ENCODE assay signal across 14 cellular contexts in the genomic region with DNA sequence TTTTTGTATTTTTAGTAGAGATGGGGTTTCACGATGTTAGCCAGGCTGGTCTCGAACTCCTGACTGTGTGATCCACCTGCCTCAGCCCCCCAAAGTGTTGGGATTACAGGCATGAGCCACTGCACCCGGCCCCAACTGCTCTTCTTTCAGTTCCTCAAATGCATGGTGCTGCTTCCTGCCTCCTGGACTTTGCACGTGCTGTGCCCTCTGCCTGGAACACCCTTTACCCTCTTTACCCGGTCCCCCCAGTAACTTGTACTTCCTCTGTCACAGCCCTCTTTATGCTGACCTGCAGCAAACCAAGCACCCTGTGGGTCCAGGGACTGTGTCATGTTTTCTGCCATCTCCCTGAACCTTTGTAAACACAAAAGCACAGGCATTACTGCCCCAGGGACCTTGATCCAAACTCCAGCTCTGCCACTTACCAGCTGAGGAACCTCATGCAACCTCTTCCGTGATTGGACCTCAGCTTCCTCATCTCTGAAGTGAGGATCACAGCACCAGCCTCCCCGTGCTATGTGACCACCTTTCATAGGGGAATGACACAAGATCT. TPM values are rescaled to one million over a fixed set of nuclear protein-coding genes. Genes with fewer than 3 reads are reported as not detected.
DNase-seq lines count a peak whose midpoint lies in the region; ATAC-seq and TF ChIP-seq lines count a peak whose summit lies in the region.
"Had no signal": no experiment of that assay in that cellular context is flagged by ENCODE, and none has a peak within 500 bp of the region (broad histone marks: within the 10 kb centered on the region; RNA-seq: fewer than 3 reads in every experiment).

No MANE protein-coding gene starts in this region.

- TF ChIP-seq POLR2A in right lobe of liver (IDR thresholded peaks at IDR 0.05): no peak

- H3K27ac Mint-ChIP-seq in stimulated activated naive CD8-positive, alpha-beta T cell treated with anti-CD3 and anti-CD28 coated beads, Interleukin-15, Interleukin-2, amounts not matched to agents 100 ng/mL and 50 ng/mL, for 24 hours: peak overlapping the region; percentile 64
- peak overlapping the region; percentile 49 for H3K27ac Mint-ChIP-seq in T-helper 17 cell

- DNase-seq in stimulated activated naive CD8-positive, alpha-beta T cell treated with anti-CD3 and anti-CD28 coated beads, Interleukin-15, Interleukin-2, amounts not matched to agents 100 U/mL and 50 U/mL, for 24 hours: no peak
- DNase-seq in T-helper 17 cell (no peak), right lobe of liver (peak; percentile 43 to 71 (median 70)), omental fat pad (ENCODE audit: low spot score) (no peak), COLO829 (ENCODE audit: low spot score) (no peak), HuH-7.5 (ENCODE audit: low spot score) (no peak)
- DNase-seq: activated naive CD4-positive, alpha-beta T cell treated with Interleukin-2 at 50 U/mL for 16 hours; glutamatergic neuron; kidney glomerular epithelial cell; stimulated activated CD4-positive, alpha-beta T cell treated with anti-CD3 and anti-CD28 coated beads, Interleukin-15, amount 100 ng/mL, for 24 hours; T-helper 1 cell had no signal

- peaks cover 31% of the 10 kb centered on the region for H3K4me1 Mint-ChIP-seq in stimulated activated naive CD8-positive, alpha-beta T cell treated with anti-CD3 and anti-CD28 coated beads, Interleukin-15, Interleukin-2, amounts not matched to agents 100 ng/mL and 50 ng/mL, for 24 hours (ENCODE audit: low read depth)
- H3K4me1 Mint-ChIP-seq in T-helper 17 cell: peaks cover 24% of the 10 kb centered on the region

- no peaks in the 10 kb centered on the region for H3K27me3 ChIP-seq in right lobe of liver

- TF ChIP-seq CTCF in right lobe of liver (IDR thresholded peaks at IDR 0.05): no peak
- TF ChIP-seq CTCF in omental fat pad (IDR thresholded peaks at IDR 0.05): no peak

- no peak for ATAC-seq in stimulated activated naive CD8-positive, alpha-beta T cell treated with anti-CD3 and anti-CD28 coated beads, Interleukin-15, Interleukin-2, amounts not matched to agents 100 U/mL and 50 U/mL, for 24 hours
- ATAC-seq in T-helper 17 cell: no peak
- peak in 3 of 4 donors; percentile 0 to 42 (median 4) for ATAC-seq in right lobe of liver
- no peak for ATAC-seq in HG02884 (IDR thresholded peaks at IDR 0.05; ENCODE audit: unreplicated experiment)
- ATAC-seq in omental fat pad (ENCODE audit: low FRiP score): no peak

- intact Hi-C loops in right lobe of liver (cut with DNase I): no loop called here

- no peaks in the 10 kb centered on the region for H3K9me3 Mint-ChIP-seq in stimulated activated naive CD8-positive, alpha-beta T cell treated with anti-CD3 and anti-CD28 coated beads, Interleukin-15, Interleukin-2, amounts not matched to agents 100 ng/mL and 50 ng/mL, for 24 hours

- peak overlapping the region in 2 of 3 donors; percentile 20 to 55 for H3K27ac ChIP-seq in right lobe of liver

- H3K27me3 Mint-ChIP-seq in stimulated activated naive CD8-positive, alpha-beta T cell treated with anti-CD3 and anti-CD28 coated beads, Interleukin-15, Interleukin-2, amounts not matched to agents 100 ng/mL and 50 ng/mL, for 24 hours: peaks cover 7% of the 10 kb centered on the region
- H3K27me3 Mint-ChIP-seq in T-helper 17 cell: peaks cover 7% of the 10 kb centered on the region

- H3K4me3 ChIP-seq in right lobe of liver: no peak overlapping the region

- H3K9me3 ChIP-seq in T-helper 17 cell (ENCODE audit: control insufficient read depth, low read length, poor library complexity, severe bottlenecking) (no peaks in the 10 kb centered on the region), right lobe of liver (no peaks in the 10 kb centered on the region)

- WGBS in right lobe of liver (ENCODE audit: insufficient coverage, low coverage, low lambda C conversion rate, missing lambda C conversion rate): 15% methylated on average over 5 of the region's 7 CpGs

- no peak overlapping the region for H3K4me3 Mint-ChIP-seq in stimulated activated naive CD8-positive, alpha-beta T cell treated with anti-CD3 and anti-CD28 coated beads, Interleukin-15, Interleukin-2, amounts not matched to agents 100 ng/mL and 50 ng/mL, for 24 hours
- no peak overlapping the region for H3K4me3 Mint-ChIP-seq in T-helper 17 cell

- H3K36me3 ChIP-seq in right lobe of liver: peaks cover 0 to 9% (median 2%) of the 10 kb centered on the region in 4 donors

- peaks cover 0 to 50% (median 19%) of the 10 kb centered on the region in 4 donors for H3K4me1 ChIP-seq in right lobe of liver

- peaks cover 5% of the 10 kb centered on the region for H3K36me3 Mint-ChIP-seq in stimulated activated naive CD8-positive, alpha-beta T cell treated with anti-CD3 and anti-CD28 coated beads, Interleukin-15, Interleukin-2, amounts not matched to agents 100 ng/mL and 50 ng/mL, for 24 hours (ENCODE audit: low read depth)
- peaks cover 5% of the 10 kb centered on the region for H3K36me3 Mint-ChIP-seq in T-helper 17 cell (ENCODE audit: low read depth)

RNA-seq across cellular contexts. Expression of gene BLVRB, which starts 3.8 kb away (rescaled TPM):
- total RNA-seq in T-helper 17 cell (1 to 10 TPM; 7.4 to 9.9 TPM), right lobe of liver (100 to 1,000 TPM; 127 to 326 (median 146) TPM), omental fat pad (100 to 1,000 TPM; 240 to 419 (median 329) TPM)

RNA-seq across cellular contexts. Expression of gene SPTBN4, which starts 5.1 kb away (rescaled TPM):
- total RNA-seq in T-helper 17 cell: under 1 TPM; 0.21 to 0.25 TPM
- total RNA-seq in right lobe of liver: 1 to 10 TPM in 1 of 6 experiments, under 1 TPM in 5; 0.44 to 1.6 (median 0.65) TPM
- 1 to 10 TPM; 1.4 to 3.2 (median 3.0) TPM for total RNA-seq in omental fat pad
- total RNA-seq: HT1080 had no signal

RNA-seq across cellular contexts. Expression of gene SERTAD3, which starts 17.6 kb away (rescaled TPM):
- total RNA-seq in T-helper 17 cell (10 to 100 TPM; 23.5 to 24.6 TPM), right lobe of liver (10 to 100 TPM in 1 of 6 experiments, 1 to 10 TPM in 5; 5.2 to 10.1 (median 7.4) TPM), omental fat pad (10 to 100 TPM; 18.5 to 37.3 (median 23.7) TPM)

RNA-seq across cellular contexts. Expression of gene SERTAD1, which starts 36.0 kb away (rescaled TPM):
- total RNA-seq in T-helper 17 cell (10 to 100 TPM; 18.1 to 19.4 TPM), right lobe of liver (10 to 100 TPM in 1 of 6 experiments, 1 to 10 TPM in 5; 3.7 to 11.7 (median 6.2) TPM), omental fat pad (10 to 100 TPM; 18.9 to 80.9 (median 37.7) TPM)

RNA-seq across cellular contexts. Expression of gene PRX, which starts 48.6 kb away (rescaled TPM):
- total RNA-seq in T-helper 17 cell (1 to 10 TPM; 1.5 to 1.7 TPM), right lobe of liver (under 1 TPM; 0.37 to 0.99 (median 0.60) TPM), omental fat pad (1 to 10 TPM; 2.2 to 6.1 (median 4.3) TPM)
- total RNA-seq: HT1080 had no signal

Comparison
In these comparisons a context has a peak if more than half of its experiments do, and no peak if none do; other contexts are left out.
1. ATAC-seq: peak in right lobe of liver (3 of 4); none in stimulated activated naive CD8-positive, alpha-beta T cell treated with anti-CD3 and anti-CD28 coated beads, Interleukin-15, Interleukin-2, amounts not matched to agents 100 U/mL and 50 U/mL, for 24 hours (single experiment), T-helper 17 cell (single experiment), HG02884 (single experiment) and omental fat pad (single experiment).
2. DNase-seq: peak in right lobe of liver (3 of 3); none in stimulated activated naive CD8-positive, alpha-beta T cell treated with anti-CD3 and anti-CD28 coated beads, Interleukin-15, Interleukin-2, amounts not matched to agents 100 U/mL and 50 U/mL, for 24 hours (single experiment), T-helper 17 cell (0 of 3), omental fat pad (single experiment), COLO829 (single experiment) and HuH-7.5 (single experiment).
3. RNA of gene BLVRB, which starts 3.8 kb away (total RNA-seq): 240 to 419 TPM in omental fat pad and 127 to 326 TPM in right lobe of liver; 7.4 to 9.9 TPM in T-helper 17 cell; every median in the first group is over 10 times any median in the second.